19 cellular contexts compared by ENCODE assay signal in the genomic region with DNA sequence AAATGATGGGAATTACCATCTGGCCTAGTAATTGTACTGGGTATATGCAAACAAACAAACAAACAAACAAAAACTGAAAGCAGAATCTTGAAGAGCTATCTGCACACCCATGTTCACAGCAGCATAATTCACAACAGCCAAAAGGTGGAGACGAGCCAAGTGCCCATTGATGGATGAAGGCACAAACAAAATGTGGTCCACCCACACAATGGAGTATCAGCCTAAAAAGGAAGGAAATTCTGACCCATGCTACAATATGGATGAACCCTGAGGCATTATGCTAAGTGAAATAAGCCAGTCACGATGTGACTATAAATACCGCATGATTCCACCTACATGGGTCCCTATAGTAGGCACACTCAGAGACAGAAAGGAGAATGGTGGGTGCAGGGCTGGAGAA.
"Had no signal": no experiment of that assay in that cellular context is flagged by ENCODE, and none has a peak within 500 bp of the region (broad histone marks: within the 10 kb centered on the region; RNA-seq: fewer than 3 reads in every experiment).

No MANE protein-coding gene starts in this region.

- H3K27me3 Mint-ChIP-seq: progenitor cell of endocrine pancreas had no signal

- H3K4me3 Mint-ChIP-seq: activated T-cell treated with anti-CD3 and anti-CD28 coated beads, Interleukin-2, amount 50 U/mL, for 4 hours; mesothelial cell of epicardium; natural killer cell; WTC11 had no signal

- H3K4me1 ChIP-seq: body of pancreas, thyroid gland, upper lobe of right lung had no signal

- H3K27me3 ChIP-seq: body of pancreas, cardiac muscle cell, thyroid gland, upper lobe of right lung had no signal

- H3K4me1 Mint-ChIP-seq: mesothelial cell of epicardium, WTC11 had no signal

- DNase-seq: activated CD8-positive, alpha-beta memory T cell treated with anti-CD3 and anti-CD28 coated beads, Interleukin-2, amount 50 U/mL, for 4 hours; activated naive CD4-positive, alpha-beta T cell; activated T-cell treated with anti-CD3 and anti-CD28 coated beads, Interleukin-2, amount 50 U/mL, for 4 hours; anterior cingulate cortex; body of pancreas; effector memory CD4-positive, alpha-beta T cell; natural killer cell; stimulated activated CD4-positive, alpha-beta T cell treated with anti-CD3 and anti-CD28 coated beads, Interleukin-2, amount 100 ng/mL, for 48 hours; stimulated activated naive CD4-positive, alpha-beta T cell; T1000; upper lobe of right lung had no signal

- H3K27ac ChIP-seq: body of pancreas, cardiac muscle cell, thyroid gland, upper lobe of right lung had no signal

- H3K9me3 ChIP-seq: body of pancreas, thyroid gland, upper lobe of right lung had no signal

- H3K4me3 ChIP-seq: body of pancreas, cardiac muscle cell, lung, thyroid gland, upper lobe of right lung had no signal

- H3K27ac Mint-ChIP-seq: activated T-helper 2 cell treated with anti-CD3 and anti-CD28 coated beads, Interferon-gamma antibody, Interleukin-2, Interleukin-4, amounts not matched to agents 10 μg/mL and 5 μg/mL and 100 μg/mL, durations not matched to agents 14 hours and 24 hours and 36 hours; mesothelial cell of epicardium; progenitor cell of endocrine pancreas; WTC11 had no signal

- ATAC-seq: activated T-cell treated with anti-CD3 and anti-CD28 coated beads, Interleukin-2, amount 50 U/mL, for 4 hours; body of pancreas; left lobe of liver; natural killer cell; WTC11 had no signal

- H3K9me3 Mint-ChIP-seq: activated T-cell treated with anti-CD3 and anti-CD28 coated beads, Interleukin-2, amount 50 U/mL, for 4 hours; activated T-helper 2 cell treated with anti-CD3 and anti-CD28 coated beads, Interferon-gamma antibody, Interleukin-2, Interleukin-4, amounts not matched to agents 10 μg/mL and 5 μg/mL and 100 μg/mL, durations not matched to agents 14 hours and 24 hours and 36 hours; mesothelial cell of epicardium; natural killer cell; WTC11 had no signal
